In the genomic region with DNA sequence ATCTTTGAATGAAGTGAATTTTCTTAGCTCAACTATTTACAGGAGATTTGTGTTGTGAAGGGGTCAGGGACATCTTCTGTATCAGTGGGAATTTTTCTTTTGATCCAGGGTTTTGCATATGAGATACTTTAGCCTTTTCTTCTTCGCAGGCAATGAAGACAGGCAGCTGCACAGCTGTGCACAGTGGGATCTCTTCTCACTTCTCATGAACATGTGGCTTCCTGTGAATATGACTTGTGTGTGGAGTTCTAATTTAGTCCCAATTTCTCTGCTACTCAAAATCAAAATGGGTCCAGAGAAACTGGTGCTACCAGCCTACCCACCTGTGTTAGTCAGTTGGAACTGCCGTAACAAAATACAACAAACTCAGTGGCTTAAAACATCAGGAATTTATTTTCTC, we compare ENCODE assay signal across 20 cellular contexts. TPM values are rescaled to one million over a fixed set of nuclear protein-coding genes. Genes with fewer than 3 reads are reported as not detected.
DNase-seq lines count a peak whose midpoint lies in the region; ATAC-seq and TF ChIP-seq lines count a peak whose summit lies in the region.
"Had no signal": no experiment of that assay in that cellular context is flagged by ENCODE, and none has a peak within 500 bp of the region (broad histone marks: within the 10 kb centered on the region; RNA-seq: fewer than 3 reads in every experiment).

No MANE protein-coding gene starts in this region.

- DNase-seq in activated CD8-positive, alpha-beta T cell treated with anti-CD3 and anti-CD28 coated beads, Interleukin-2, amount 10 ng/mL, durations not matched to agents 7 days and 5 days, result no peak
- no peak for DNase-seq in activated CD8-positive, alpha-beta T cell treated with anti-CD3 and anti-CD28 coated beads for 36 hours
- DNase-seq in colonic mucosa, result peak; percentile 9
- no peak for DNase-seq in stimulated activated naive B cell treated with anti-CD40 and anti-IgM and Interleukin-4, amounts not matched to agents 10 μg/mL and 1 μg/mL and 100 μg/mL, for 72 hours
- DNase-seq in DMS79 (lab: John Stamatoyannopoulos, UW), result no peak
- no peak for DNase-seq in AG08395 (ENCODE audit: low spot score)
- DNase-seq: activated CD4-positive, alpha-beta T cell treated with anti-CD3 and anti-CD28 coated beads for 36 hours; effector CD4-positive, alpha-beta T cell; GOT3; left colon; mesenchymal stem cell; NCI-H1105 treated with DMSO at 0.1 percent for 48 hours; NCI-H2081 treated with DMSO at 0.1 percent for 48 hours; NCI-H345; NCI-H774; SIG-M5; substantia nigra had no signal

- peak overlapping the region; percentile 40 for H3K27ac ChIP-seq in HUES48 (ENCODE audit: low read depth, low read length)
- no peak overlapping the region for H3K27ac ChIP-seq in colonic mucosa
- H3K27ac ChIP-seq: C4-2B had no signal

- H3K4me3 ChIP-seq in HUES48 (ENCODE audit: low read depth, low read length) (no peak overlapping the region), colonic mucosa (no peak overlapping the region)

- no peaks in the 10 kb centered on the region for H3K9me3 ChIP-seq in HUES48 (ENCODE audit: control insufficient read depth, insufficient read depth, low read length)
- H3K9me3 ChIP-seq in colonic mucosa, result no peaks in the 10 kb centered on the region

- H3K9me3 Mint-ChIP-seq in activated CD8-positive, alpha-beta T cell treated with anti-CD3 and anti-CD28 coated beads, Interleukin-2, amount 10 ng/mL, durations not matched to agents 7 days and 5 days (ENCODE audit: insufficient read depth), result no peaks in the 10 kb centered on the region
- peaks cover 4% of the 10 kb centered on the region for H3K9me3 Mint-ChIP-seq in activated CD8-positive, alpha-beta T cell treated with anti-CD3 and anti-CD28 coated beads for 36 hours
- peaks cover 2 to 4% of the 10 kb centered on the region in 2 donors for H3K9me3 Mint-ChIP-seq in stimulated activated naive B cell treated with anti-CD40 and anti-IgM and Interleukin-4, amounts not matched to agents 10 μg/mL and 1 μg/mL and 100 μg/mL, for 72 hours

- TF ChIP-seq CTCF in activated CD8-positive, alpha-beta T cell treated with anti-CD3 and anti-CD28 coated beads for 36 hours (IDR thresholded peaks at IDR 0.05), result no peak
- no peak for TF ChIP-seq CTCF in colonic mucosa (IDR thresholded peaks at IDR 0.05)

- intact Hi-C loops in activated CD8-positive, alpha-beta T cell treated with anti-CD3 and anti-CD28 coated beads for 36 hours (cut with micrococcal nuclease), result no loop called here
- intact Hi-C loops in colonic mucosa (cut with DNase I), result no loop called here

- POLR2A ChIA-PET in activated CD8-positive, alpha-beta T cell treated with anti-CD3 and anti-CD28 coated beads, Interleukin-2, amount 10 ng/mL, durations not matched to agents 7 days and 5 days (lab: Charles Lee), result no interaction called here
- POLR2A ChIA-PET in activated CD8-positive, alpha-beta T cell treated with anti-CD3 and anti-CD28 coated beads for 36 hours (lab: Charles Lee), result no interaction called here

- no peaks in the 10 kb centered on the region for H3K27me3 Mint-ChIP-seq in activated CD8-positive, alpha-beta T cell treated with anti-CD3 and anti-CD28 coated beads, Interleukin-2, amount 10 ng/mL, durations not matched to agents 7 days and 5 days (ENCODE audit: low read depth)
- H3K27me3 Mint-ChIP-seq in activated CD8-positive, alpha-beta T cell treated with anti-CD3 and anti-CD28 coated beads for 36 hours, result no peaks in the 10 kb centered on the region
- no peaks in the 10 kb centered on the region for H3K27me3 Mint-ChIP-seq in stimulated activated naive B cell treated with anti-CD40 and anti-IgM and Interleukin-4, amounts not matched to agents 10 μg/mL and 1 μg/mL and 100 μg/mL, for 72 hours
- H3K27me3 Mint-ChIP-seq: activated CD4-positive, alpha-beta T cell treated with anti-CD3 and anti-CD28 coated beads for 36 hours had no signal

- no peaks in the 10 kb centered on the region for H3K27me3 ChIP-seq in HUES48 (ENCODE audit: control insufficient read depth, insufficient read depth, low read length)
- no peaks in the 10 kb centered on the region for H3K27me3 ChIP-seq in colonic mucosa

- H3K36me3 Mint-ChIP-seq in activated CD8-positive, alpha-beta T cell treated with anti-CD3 and anti-CD28 coated beads, Interleukin-2, amount 10 ng/mL, durations not matched to agents 7 days and 5 days (ENCODE audit: low read depth), result peaks cover 2% of the 10 kb centered on the region
- no peaks in the 10 kb centered on the region for H3K36me3 Mint-ChIP-seq in activated CD8-positive, alpha-beta T cell treated with anti-CD3 and anti-CD28 coated beads for 36 hours (ENCODE audit: low read depth)
- H3K36me3 Mint-ChIP-seq in stimulated activated naive B cell treated with anti-CD40 and anti-IgM and Interleukin-4, amounts not matched to agents 10 μg/mL and 1 μg/mL and 100 μg/mL, for 72 hours, result peaks cover 8 to 9% of the 10 kb centered on the region in 2 donors

- no peak for ATAC-seq in activated CD8-positive, alpha-beta T cell treated with anti-CD3 and anti-CD28 coated beads, Interleukin-2, amount 10 ng/mL, durations not matched to agents 7 days and 5 days
- ATAC-seq in activated CD8-positive, alpha-beta T cell treated with anti-CD3 and anti-CD28 coated beads for 36 hours, result no peak
- peak; percentile 74 to 79 for ATAC-seq in stimulated activated naive B cell treated with anti-CD40 and anti-IgM and Interleukin-4, amounts not matched to agents 10 μg/mL and 1 μg/mL and 100 μg/mL, for 72 hours (replicated peaks)
- no peak for ATAC-seq in GM21825 (IDR thresholded peaks at IDR 0.05; ENCODE audit: unreplicated experiment)
- ATAC-seq: left colon had no signal

- H3K4me1 ChIP-seq in HUES48 (ENCODE audit: control insufficient read depth, insufficient read depth, low read length) (no peaks in the 10 kb centered on the region), colonic mucosa (no peaks in the 10 kb centered on the region)

- H3K4me1 Mint-ChIP-seq in activated CD8-positive, alpha-beta T cell treated with anti-CD3 and anti-CD28 coated beads, Interleukin-2, amount 10 ng/mL, durations not matched to agents 7 days and 5 days (ENCODE audit: low read depth), result peaks cover 8% of the 10 kb centered on the region
- H3K4me1 Mint-ChIP-seq in activated CD8-positive, alpha-beta T cell treated with anti-CD3 and anti-CD28 coated beads for 36 hours (ENCODE audit: low read depth), result peaks cover 5% of the 10 kb centered on the region
- H3K4me1 Mint-ChIP-seq in stimulated activated naive B cell treated with anti-CD40 and anti-IgM and Interleukin-4, amounts not matched to agents 10 μg/mL and 1 μg/mL and 100 μg/mL, for 72 hours, result peaks cover 10 to 32% of the 10 kb centered on the region in 2 donors

- no peaks in the 10 kb centered on the region for H3K36me3 ChIP-seq in HUES48 (ENCODE audit: control insufficient read depth, insufficient read depth, low read length)
- H3K36me3 ChIP-seq in colonic mucosa, result no peaks in the 10 kb centered on the region

- no peak overlapping the region for H3K4me3 Mint-ChIP-seq in activated CD8-positive, alpha-beta T cell treated with anti-CD3 and anti-CD28 coated beads, Interleukin-2, amount 10 ng/mL, durations not matched to agents 7 days and 5 days
- no peak overlapping the region for H3K4me3 Mint-ChIP-seq in activated CD8-positive, alpha-beta T cell treated with anti-CD3 and anti-CD28 coated beads for 36 hours
- peak overlapping the region; percentile 12 to 33 for H3K4me3 Mint-ChIP-seq in stimulated activated naive B cell treated with anti-CD40 and anti-IgM and Interleukin-4, amounts not matched to agents 10 μg/mL and 1 μg/mL and 100 μg/mL, for 72 hours
- H3K4me3 Mint-ChIP-seq: activated CD4-positive, alpha-beta T cell treated with anti-CD3 and anti-CD28 coated beads for 36 hours had no signal

- peak overlapping the region; percentile 10 for H3K27ac Mint-ChIP-seq in activated CD8-positive, alpha-beta T cell treated with anti-CD3 and anti-CD28 coated beads, Interleukin-2, amount 10 ng/mL, durations not matched to agents 7 days and 5 days
- H3K27ac Mint-ChIP-seq in activated CD8-positive, alpha-beta T cell treated with anti-CD3 and anti-CD28 coated beads for 36 hours, result no peak overlapping the region
- H3K27ac Mint-ChIP-seq in stimulated activated naive B cell treated with anti-CD40 and anti-IgM and Interleukin-4, amounts not matched to agents 10 μg/mL and 1 μg/mL and 100 μg/mL, for 72 hours, result peak overlapping the region; percentile 89
- H3K27ac Mint-ChIP-seq: activated CD4-positive, alpha-beta T cell treated with anti-CD3 and anti-CD28 coated beads for 36 hours had no signal

- CTCF ChIA-PET in activated CD8-positive, alpha-beta T cell treated with anti-CD3 and anti-CD28 coated beads, Interleukin-2, amount 10 ng/mL, durations not matched to agents 7 days and 5 days (lab: Charles Lee), result interaction anchor here (0.7 to 1.5 kb wide), 3 partner anchors 10 to 67 kb away, joined by 3 to 6 read pairs (median 3); no protein-coding TSS in a partner anchor
- CTCF ChIA-PET in activated CD8-positive, alpha-beta T cell treated with anti-CD3 and anti-CD28 coated beads for 36 hours (lab: Charles Lee), result no interaction called here

- H3K9ac ChIP-seq in HUES48 (ENCODE audit: low read depth, low read length) (no peak overlapping the region), colonic mucosa (ENCODE audit: low read depth in 2 of 2, low read length in 2 of 2) (no peak overlapping the region)

RNA-seq across cellular contexts. Expression of gene ARF6, which starts 37.8 kb away (rescaled TPM):
- total RNA-seq in activated CD8-positive, alpha-beta T cell treated with anti-CD3 and anti-CD28 coated beads, Interleukin-2, amount 10 ng/mL, durations not matched to agents 7 days and 5 days, result 100 to 1,000 TPM; 183 to 193 TPM
- 100 to 1,000 TPM; 170 TPM for total RNA-seq in activated CD8-positive, alpha-beta T cell treated with anti-CD3 and anti-CD28 coated beads for 36 hours
- total RNA-seq in colonic mucosa, result 100 to 1,000 TPM; 136 to 161 TPM

Comparison
In these comparisons a context has a peak if more than half of its experiments do, and no peak if none do; other contexts are left out.
1. ATAC-seq: peak in stimulated activated naive B cell treated with anti-CD40 and anti-IgM and Interleukin-4, amounts not matched to agents 10 μg/mL and 1 μg/mL and 100 μg/mL, for 72 hours (2 of 2); none in activated CD8-positive, alpha-beta T cell treated with anti-CD3 and anti-CD28 coated beads, Interleukin-2, amount 10 ng/mL, durations not matched to agents 7 days and 5 days (single experiment), activated CD8-positive, alpha-beta T cell treated with anti-CD3 and anti-CD28 coated beads for 36 hours (single experiment) and GM21825 (single experiment).
2. H3K4me3 Mint-ChIP-seq: peak in stimulated activated naive B cell treated with anti-CD40 and anti-IgM and Interleukin-4, amounts not matched to agents 10 μg/mL and 1 μg/mL and 100 μg/mL, for 72 hours (2 of 2); none in activated CD8-positive, alpha-beta T cell treated with anti-CD3 and anti-CD28 coated beads, Interleukin-2, amount 10 ng/mL, durations not matched to agents 7 days and 5 days (single experiment) and activated CD8-positive, alpha-beta T cell treated with anti-CD3 and anti-CD28 coated beads for 36 hours (single experiment).